Comparison of ENCODE assay signal across 20 cellular contexts in the genomic region with DNA sequence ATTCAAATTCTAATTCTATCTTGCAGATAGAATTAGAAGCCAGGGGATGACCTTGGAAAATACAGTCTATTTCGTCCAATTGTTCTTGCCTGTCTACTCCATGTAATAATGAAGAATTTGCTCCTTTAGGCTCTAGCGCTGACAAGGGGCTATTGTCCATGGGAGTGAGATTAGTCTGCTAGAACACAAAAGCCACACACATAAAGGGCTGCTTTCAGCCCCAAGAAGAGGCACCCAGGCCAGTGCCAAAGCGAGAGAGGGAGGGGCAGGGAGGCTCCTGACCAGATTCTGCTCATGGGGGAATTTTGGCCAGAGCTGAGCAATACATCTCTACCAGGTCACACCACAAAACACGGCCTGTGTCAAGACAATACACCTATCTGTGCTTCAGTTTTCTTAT.
DNase-seq lines count a peak whose midpoint lies in the region; ATAC-seq and TF ChIP-seq lines count a peak whose summit lies in the region.
"Had no signal": no experiment of that assay in that cellular context is flagged by ENCODE, and none has a peak within 500 bp of the region (broad histone marks: within the 10 kb centered on the region; RNA-seq: fewer than 3 reads in every experiment).

No MANE protein-coding gene starts in this region.

- H3K4me1 ChIP-seq in spleen = no peaks in the 10 kb centered on the region
- H3K4me1 ChIP-seq: SJCRH30 had no signal

- no peak for TF ChIP-seq POLR2A in spleen (IDR thresholded peaks at IDR 0.05)

- intact Hi-C loops in dorsolateral prefrontal cortex (cut with DNase I) (loop anchor here (2.0 to 5.0 kb wide), 2 partner anchors 111 to 114 kb away; no protein-coding TSS in a partner anchor), posterior cingulate gyrus (cut with DNase I) (loop anchor here (2.0 kb wide), 1 partner anchor 113 kb away; no protein-coding TSS in a partner anchor), spleen (cut with DNase I; ENCODE audit: low total_unique reads) (no loop called here)

- H3K27me3 ChIP-seq in dorsolateral prefrontal cortex (no peaks in the 10 kb centered on the region), spleen (replicated peaks in 1 of 7) (no peaks in the 10 kb centered on the region)
- H3K27me3 ChIP-seq: SJCRH30 had no signal

- peak in 9 of 10 donors; percentile 40 to 74 (median 70) for DNase-seq in dorsolateral prefrontal cortex
- peak; percentile 73 for DNase-seq in inferior parietal cortex (ENCODE audit: extremely low spot score)
- DNase-seq in posterior cingulate gyrus = peak in 7 of 10 donors; percentile 46 to 94 (median 67)
- no peak for DNase-seq in spleen
- no peak for DNase-seq in NCI-H187 treated with DMSO at 0.1 percent for 48 hours (lab: John Stamatoyannopoulos, UW)
- DNase-seq in activated naive CD4-positive, alpha-beta T cell treated with anti-CD3 and anti-CD28 coated beads, Interleukin-2, amount 10 ng/mL, durations not matched to agents 7 days and 5 days = no peak
- DNase-seq: Calu3; CD4-positive, alpha-beta T cell; DMS53; H7; KG1; NCI-H1436; NCI-H2029 treated with DMSO at 0.1 percent for 48 hours; NCI-H2171 treated with DMSO at 0.1 percent for 48 hours; NCI-H446 treated with DMSO at 0.1 percent for 48 hours; NCI-H774; PC-9 had no signal

- H3K36me3 Mint-ChIP-seq in activated naive CD4-positive, alpha-beta T cell treated with anti-CD3 and anti-CD28 coated beads, Interleukin-2, amount 10 ng/mL, durations not matched to agents 7 days and 5 days = no peaks in the 10 kb centered on the region

- CTCF ChIA-PET in activated naive CD4-positive, alpha-beta T cell treated with anti-CD3 and anti-CD28 coated beads, Interleukin-2, amount 10 ng/mL, durations not matched to agents 7 days and 5 days (lab: Charles Lee) = no interaction called here

- H3K9me3 ChIP-seq in spleen = peaks cover 0 to 23% (median 9%) of the 10 kb centered on the region in 8 donors
- H3K9me3 ChIP-seq: SJCRH30 had no signal

- peaks cover 28% of the 10 kb centered on the region for H3K9me3 Mint-ChIP-seq in activated naive CD4-positive, alpha-beta T cell treated with anti-CD3 and anti-CD28 coated beads, Interleukin-2, amount 10 ng/mL, durations not matched to agents 7 days and 5 days
- H3K9me3 Mint-ChIP-seq: CD4-positive, alpha-beta T cell had no signal

- TF ChIP-seq CTCF in dorsolateral prefrontal cortex (IDR thresholded peaks at IDR 0.05 in 54 of 56, conservative IDR thresholded peaks at IDR 0.05 in 2 of 56; ENCODE audit: low read depth in 1 of 56, partially characterized antibody in 56 of 56) (peak in 18 of 56 donors; percentile 5 to 41 (median 18)), spleen (IDR thresholded peaks at IDR 0.05 in 8 of 11, conservative IDR thresholded peaks at IDR 0.05 in 3 of 11) (no peak)

- H3K27ac ChIP-seq in dorsolateral prefrontal cortex = peak overlapping the region in 38 of 59 donors; percentile 2 to 85 (median 44)
- H3K27ac ChIP-seq in spleen = no peak overlapping the region
- H3K27ac ChIP-seq: PC-9, SJCRH30 had no signal

- H3K27ac Mint-ChIP-seq in activated naive CD4-positive, alpha-beta T cell treated with anti-CD3 and anti-CD28 coated beads, Interleukin-2, amount 10 ng/mL, durations not matched to agents 7 days and 5 days = no peak overlapping the region
- H3K27ac Mint-ChIP-seq: B cell; CD4-positive, alpha-beta T cell had no signal

- H3K4me3 ChIP-seq in dorsolateral prefrontal cortex (no peak overlapping the region), spleen (no peak overlapping the region)
- H3K4me3 ChIP-seq: PC-9, SJCRH30 had no signal

- no peaks in the 10 kb centered on the region for H3K4me1 Mint-ChIP-seq in activated naive CD4-positive, alpha-beta T cell treated with anti-CD3 and anti-CD28 coated beads, Interleukin-2, amount 10 ng/mL, durations not matched to agents 7 days and 5 days
- H3K4me1 Mint-ChIP-seq: B cell had no signal

- WGBS in spleen, 5 donors = 74 to 83% (median 79%) methylated on average over 4 of the region's 4 CpGs

- no peaks in the 10 kb centered on the region for H3K27me3 Mint-ChIP-seq in activated naive CD4-positive, alpha-beta T cell treated with anti-CD3 and anti-CD28 coated beads, Interleukin-2, amount 10 ng/mL, durations not matched to agents 7 days and 5 days
- H3K27me3 Mint-ChIP-seq: B cell; CD4-positive, alpha-beta T cell had no signal

- H3K4me3 Mint-ChIP-seq in activated naive CD4-positive, alpha-beta T cell treated with anti-CD3 and anti-CD28 coated beads, Interleukin-2, amount 10 ng/mL, durations not matched to agents 7 days and 5 days = no peak overlapping the region
- H3K4me3 Mint-ChIP-seq: B cell; CD4-positive, alpha-beta T cell had no signal

- ATAC-seq in HG02870 (IDR thresholded peaks at IDR 0.05; ENCODE audit: unreplicated experiment) = no peak

- H3K36me3 ChIP-seq in spleen = no peaks in the 10 kb centered on the region
- H3K36me3 ChIP-seq: SJCRH30 had no signal

Comparison
In these comparisons a context has a peak if more than half of its experiments do, and no peak if none do; other contexts are left out.
1. DNase-seq: peak in dorsolateral prefrontal cortex (9 of 10), inferior parietal cortex (single experiment) and posterior cingulate gyrus (7 of 10); none in spleen (single experiment), NCI-H187 treated with DMSO at 0.1 percent for 48 hours (single experiment) and activated naive CD4-positive, alpha-beta T cell treated with anti-CD3 and anti-CD28 coated beads, Interleukin-2, amount 10 ng/mL, durations not matched to agents 7 days and 5 days (single experiment).
2. H3K27ac ChIP-seq: peak in dorsolateral prefrontal cortex (38 of 59); none in spleen (0 of 8).